Comparison of ENCODE assay signal across 16 cellular contexts in genomic region chr1:51897699-51898031, GRCh38. TPM values are rescaled to one million over a fixed set of nuclear protein-coding genes. Genes with fewer than 3 reads are reported as not detected.
A peak's percentile ranks its signal among the peaks of the same experiment; 100 is the strongest.
DNase-seq lines count a peak whose midpoint lies in the region; ATAC-seq and TF ChIP-seq lines count a peak whose summit lies in the region.
"Had no signal": no experiment of that assay in that cellular context is flagged by ENCODE, and none has a peak within 500 bp of the region (broad histone marks: within the 10 kb centered on the region; RNA-seq: fewer than 3 reads in every experiment).

No MANE protein-coding gene starts in this region.

- no peaks in the 10 kb centered on the region for H3K9me2 ChIP-seq in hepatocyte (replicated peaks; ENCODE audit: insufficient read depth)

- H3K4me3 ChIP-seq in Panc1 (ENCODE audit: low read depth in 2 of 2, low read length in 2 of 2), result no peak overlapping the region
- no peak overlapping the region for H3K4me3 ChIP-seq in osteoblast (ENCODE audit: insufficient read depth, low read length)
- no peak overlapping the region for H3K4me3 ChIP-seq in hepatocyte

- intact Hi-C loops in Panc1 (cut with micrococcal nuclease; ENCODE audit: unreplicated experiment), result loop anchor here (1.0 kb wide), 1 partner anchor 105 kb away; no protein-coding TSS in a partner anchor

- TF ChIP-seq CTCF in Panc1 (IDR thresholded peaks at IDR 0.05) (no peak), osteoblast (IDR thresholded peaks at IDR 0.05; ENCODE audit: extremely low read depth, low read depth, low read length) (no peak), hepatocyte (IDR thresholded peaks at IDR 0.05; ENCODE audit: poor library complexity) (no peak)

- H4K20me1 ChIP-seq in osteoblast (ENCODE audit: insufficient read depth, low read length), result no peaks in the 10 kb centered on the region
- no peaks in the 10 kb centered on the region for H4K20me1 ChIP-seq in hepatocyte (ENCODE audit: insufficient read depth, poor library complexity, severe bottlenecking)

- in situ Hi-C loops in Panc1 (cut with HindIII; ENCODE audit: low pct_unique_long_range_greater_than_20kb, low sequenced_read_pairs), result no loop called here

- H3K4me1 ChIP-seq in Panc1 (ENCODE audit: control insufficient read depth, insufficient read depth, low read length) (peaks cover 3% of the 10 kb centered on the region; the same call in 1 of the 2 replicates), osteoblast (ENCODE audit: insufficient read depth, low read length) (peaks cover 24% of the 10 kb centered on the region), hepatocyte (ENCODE audit: insufficient read depth) (no peaks in the 10 kb centered on the region)

- POLR2A ChIA-PET in Panc1 (lab: Charles Lee), result interaction anchor here (0.5 kb wide), 1 partner anchor 156 kb away, joined by 3 read pairs; no protein-coding TSS in a partner anchor

- H3K9me3 ChIP-seq in Panc1 (ENCODE audit: control insufficient read depth, insufficient read depth, low read depth, low read length), result no peaks in the 10 kb centered on the region
- H3K9me3 ChIP-seq in osteoblast (ENCODE audit: low read depth, low read length), result no peaks in the 10 kb centered on the region
- H3K9me3 ChIP-seq in hepatocyte (ENCODE audit: low read depth), result no peaks in the 10 kb centered on the region
- H3K9me3 ChIP-seq: neutrophil had no signal

- CTCF ChIA-PET in Panc1 (lab: Charles Lee), result no interaction called here

- H3K36me3 ChIP-seq in Panc1 (ENCODE audit: control insufficient read depth, insufficient read depth, low read length), result no peaks in the 10 kb centered on the region
- H3K36me3 ChIP-seq in osteoblast (ENCODE audit: insufficient read depth, low read length), result no peaks in the 10 kb centered on the region
- H3K36me3 ChIP-seq in hepatocyte (replicated peaks; ENCODE audit: insufficient read depth, low read depth), result no peaks in the 10 kb centered on the region
- H3K36me3 ChIP-seq: neutrophil had no signal

- H3K27ac ChIP-seq in Panc1 (ENCODE audit: low read length), result no peak overlapping the region
- peak overlapping the region; percentile 96 for H3K27ac ChIP-seq in osteoblast (ENCODE audit: low read depth, low read length)
- H3K27ac ChIP-seq in hepatocyte, result no peak overlapping the region
- H3K27ac ChIP-seq in substantia nigra (ENCODE audit: low read depth, low read length, poor library complexity, severe bottlenecking), result no peak overlapping the region
- H3K27ac ChIP-seq: neutrophil had no signal

- H2AFZ ChIP-seq in osteoblast (ENCODE audit: low read length) (no peak overlapping the region), hepatocyte (no peak overlapping the region)

- H3K79me2 ChIP-seq in osteoblast (ENCODE audit: insufficient read depth, low read length) (no peaks in the 10 kb centered on the region), hepatocyte (no peaks in the 10 kb centered on the region)

- peak overlapping the region; percentile 82 for H3K4me2 ChIP-seq in osteoblast (ENCODE audit: insufficient read depth, low read length)
- H3K4me2 ChIP-seq in hepatocyte, result no peak overlapping the region

- peak; percentile 69 for ATAC-seq in Panc1
- ATAC-seq: left lobe of liver, Right ventricle myocardium inferior had no signal

- DNase-seq in ELR (ENCODE audit: low read depth) (peak; percentile 97), Panc1 (ENCODE audit: low read depth, low spot score) (peak; percentile 78), dermis microvascular lymphatic vessel endothelial cell (ENCODE audit: low read depth in 2 of 2) (peak; percentile 51 to 84), osteoblast (ENCODE audit: insufficient read length, low spot score, missing footprints) (peak; percentile 71), hepatocyte (ENCODE audit: low spot score) (no peak), NCI-H146 treated with DMSO at 0.1 percent for 48 hours (lab: John Stamatoyannopoulos, UW; ENCODE audit: unreplicated experiment) (no peak), DMS153 (lab: John Stamatoyannopoulos, UW) (no peak), substantia nigra (lab: John Stamatoyannopoulos, UW) (no peak)
- DNase-seq: activated CD8-positive, alpha-beta memory T cell treated with anti-CD3 and anti-CD28 coated beads, Interleukin-2, amount 50 U/mL, for 48 hours; amygdala; Calu3; erythroblast; stimulated activated naive CD4-positive, alpha-beta T cell had no signal

- BruUV-seq in Panc1 (replicated peaks; lab: Mats Ljungman, UMichigan), result no TSS peak

- no peaks in the 10 kb centered on the region for H3K27me3 ChIP-seq in Panc1 (ENCODE audit: control insufficient read depth, insufficient read depth, low read length)
- H3K27me3 ChIP-seq in osteoblast (ENCODE audit: insufficient read depth, low read length), result no peaks in the 10 kb centered on the region
- H3K27me3 ChIP-seq in hepatocyte, result no peaks in the 10 kb centered on the region

RNA-seq across cellular contexts. Expression of gene NRDC, which starts 19.1 kb away (rescaled TPM):
- total RNA-seq in Panc1 (2021; ENCODE audit: unreplicated experiment), result 180 TPM
- 118 TPM for polyA plus RNA-seq in Panc1 (2012; ENCODE audit: insufficient read length)
- total RNA-seq in dermis microvascular lymphatic vessel endothelial cell, result 44.2 and 47.5 TPM in 2 replicates
- total RNA-seq in osteoblast, result 81.4 and 90.5 TPM in 2 replicates
- 77.3 and 82.2 TPM in 2 replicates for total RNA-seq in hepatocyte
- polyA plus RNA-seq in hepatocyte, result 89.4 and 115 TPM in 2 replicates

Comparison
In these comparisons a context has a peak if more than half of its experiments do, and no peak if none do; other contexts are left out.
1. DNase-seq: peak in ELR (single experiment), Panc1 (single experiment), dermis microvascular lymphatic vessel endothelial cell (2 of 2) and osteoblast (single experiment); none in hepatocyte (single experiment), NCI-H146 treated with DMSO at 0.1 percent for 48 hours (single experiment), DMS153 (single experiment) and substantia nigra (0 of 49).